ENCODE assay signal across 8 cellular contexts in genomic region chr10:89029785-89030437, GRCh38.
DNase-seq lines count a peak whose midpoint lies in the region; ATAC-seq and FAIRE-seq lines count a peak whose summit lies in the region.

No MANE protein-coding gene starts in this region.

- DNase-seq in GM18507 (ENCODE audit: extremely low spot score, insufficient read length, low read depth), result peak; percentile 26
- DNase-seq in NCI-H2227 treated with DMSO at 0.1 percent for 48 hours (lab: John Stamatoyannopoulos, UW), result peak; percentile 29
- DNase-seq in activated CD4-positive, CD25-positive, alpha-beta regulatory T cell treated with anti-CD3 and anti-CD28 coated beads, Interleukin-2, amount 50 U/mL, for 72 hours, result peak; percentile 63
- DNase-seq in cerebellar cortex (ENCODE audit: low spot score), result peak; percentile 53
- peak; percentile 76 for DNase-seq in kidney tubule cell (ENCODE audit: low spot score)
- DNase-seq in stimulated activated CD4-positive, alpha-beta T cell treated with anti-CD3 and anti-CD28 coated beads, Interleukin-2, amount 100 ng/mL, for 24 hours, result peak; percentile 72 to 78

- peak; percentile 83 for FAIRE-seq in A204.1 (lab: Jason Lieb, UNC)
- peak; percentile 85 for FAIRE-seq in GM18507 (lab: Jason Lieb, UNC)

- ATAC-seq in HG03565 (IDR thresholded peaks at IDR 0.05; ENCODE audit: unreplicated experiment), result no peak

Comparison
In these comparisons a context has a peak if more than half of its experiments do, and no peak if none do; other contexts are left out.
1. DNase-seq: peak in every context shown above with its lines; median percentile 76 in kidney tubule cell; 75 in stimulated activated CD4-positive, alpha-beta T cell treated with anti-CD3 and anti-CD28 coated beads, Interleukin-2, amount 100 ng/mL, for 24 hours; 63 in activated CD4-positive, CD25-positive, alpha-beta regulatory T cell treated with anti-CD3 and anti-CD28 coated beads, Interleukin-2, amount 50 U/mL, for 72 hours; 53 in cerebellar cortex; 29 in NCI-H2227 treated with DMSO at 0.1 percent for 48 hours; 26 in GM18507.